Comparison of ENCODE assay signal across 2 cellular contexts in genomic region chr2:54950811-54951210, GRCh38.
TF ChIP-seq lines count a peak whose summit lies in the region.

No MANE protein-coding gene starts in this region.

TF ChIP-seq in IMR-90, 13 proteins besides CTCF, POLR2A, EP300 and RAD21:
- TF ChIP-seq, protein P1, sequence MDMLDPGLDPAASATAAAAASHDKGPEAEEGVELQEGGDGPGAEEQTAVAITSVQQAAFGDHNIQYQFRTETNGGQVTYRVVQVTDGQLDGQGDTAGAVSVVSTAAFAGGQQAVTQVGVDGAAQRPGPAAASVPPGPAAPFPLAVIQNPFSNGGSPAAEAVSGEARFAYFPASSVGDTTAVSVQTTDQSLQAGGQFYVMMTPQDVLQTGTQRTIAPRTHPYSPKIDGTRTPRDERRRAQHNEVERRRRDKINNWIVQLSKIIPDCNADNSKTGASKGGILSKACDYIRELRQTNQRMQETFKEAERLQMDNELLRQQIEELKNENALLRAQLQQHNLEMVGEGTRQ (IDR thresholded peaks at IDR 0.05; ENCODE audit: low read depth, low read length): no peak
- no peak for TF ChIP-seq MAFK (IDR thresholded peaks at IDR 0.05; ENCODE audit: low read depth, low read length)
- TF ChIP-seq FOS (IDR thresholded peaks at IDR 0.05; ENCODE audit: low read depth, low read length): no peak
- TF ChIP-seq NFE2L2 (IDR thresholded peaks at IDR 0.05; ENCODE audit: low read depth, low read length): no peak
- TF ChIP-seq, protein P2, sequence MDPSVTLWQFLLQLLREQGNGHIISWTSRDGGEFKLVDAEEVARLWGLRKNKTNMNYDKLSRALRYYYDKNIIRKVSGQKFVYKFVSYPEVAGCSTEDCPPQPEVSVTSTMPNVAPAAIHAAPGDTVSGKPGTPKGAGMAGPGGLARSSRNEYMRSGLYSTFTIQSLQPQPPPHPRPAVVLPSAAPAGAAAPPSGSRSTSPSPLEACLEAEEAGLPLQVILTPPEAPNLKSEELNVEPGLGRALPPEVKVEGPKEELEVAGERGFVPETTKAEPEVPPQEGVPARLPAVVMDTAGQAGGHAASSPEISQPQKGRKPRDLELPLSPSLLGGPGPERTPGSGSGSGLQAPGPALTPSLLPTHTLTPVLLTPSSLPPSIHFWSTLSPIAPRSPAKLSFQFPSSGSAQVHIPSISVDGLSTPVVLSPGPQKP (IDR thresholded peaks at IDR 0.05; ENCODE audit: borderline replicate concordance, low read depth, low read length): no peak
- TF ChIP-seq MAZ (IDR thresholded peaks at IDR 0.05; ENCODE audit: borderline replicate concordance, low read depth, low read length): no peak
- no peak for TF ChIP-seq MXI1 (IDR thresholded peaks at IDR 0.05; ENCODE audit: borderline replicate concordance, low read depth, low read length)
- no peak for TF ChIP-seq RCOR1 (IDR thresholded peaks at IDR 0.05; ENCODE audit: insufficient replicate concordance, low read length)
- no peak for TF ChIP-seq CEBPB (IDR thresholded peaks at IDR 0.05; ENCODE audit: low read depth, low read length)
TF ChIP-seq in IMR-90: peak in this region for 0.

TF ChIP-seq in H1, 55 proteins besides CTCF, POLR2A, EP300 and RAD21:
- TF ChIP-seq NRF1 (IDR thresholded peaks at IDR 0.05; ENCODE audit: low read depth, low read length): no peak
- TF ChIP-seq YY1 (IDR thresholded peaks at IDR 0.05; ENCODE audit: low read depth, low read length): peak; percentile 53; the same call in 1 of the 2 replicates
